1 cellular context compared by ENCODE assay signal in genomic region chrX:71118985-71119535, GRCh38.
TF ChIP-seq lines count a peak whose summit lies in the region.

No MANE protein-coding gene starts in this region.

TF ChIP-seq in GM12878, 131 proteins besides CTCF, POLR2A, EP300 and RAD21:
- no peak for TF ChIP-seq HDGF (IDR thresholded peaks at IDR 0.05)
- no peak for TF ChIP-seq ATF7 (IDR thresholded peaks at IDR 0.05; ENCODE audit: low read depth)
- TF ChIP-seq NR2C2 (IDR thresholded peaks at IDR 0.05; ENCODE audit: borderline replicate concordance, control insufficient read depth, insufficient read length, low read depth) = no peak
- no peak for TF ChIP-seq CHD4 (IDR thresholded peaks at IDR 0.05)
- no peak for TF ChIP-seq FOXM1 (IDR thresholded peaks at IDR 0.05; ENCODE audit: low read depth, low read length)
- TF ChIP-seq SMAD1 (IDR thresholded peaks at IDR 0.05; ENCODE audit: low read depth, partially characterized antibody) = no peak
- no peak for TF ChIP-seq IKZF2 (IDR thresholded peaks at IDR 0.05)
- TF ChIP-seq IRF3 (IDR thresholded peaks at IDR 0.05) = no peak
- no peak for TF ChIP-seq JUNB (IDR thresholded peaks at IDR 0.05)
- TF ChIP-seq RCOR1 (conservative IDR thresholded peaks at IDR 0.05; ENCODE audit: low read depth, low read length) = no peak
- no peak for TF ChIP-seq KDM1A (IDR thresholded peaks at IDR 0.05; ENCODE audit: borderline replicate concordance)
- TF ChIP-seq MYC (IDR thresholded peaks at IDR 0.05; ENCODE audit: insufficient read depth, insufficient read length, insufficient replicate concordance, low read length, severe bottlenecking) = no peak
TF ChIP-seq in GM12878: peak in this region for 0.
